In genomic region chr10:74893329-74893728, GRCh38 we compare ENCODE assay signal across 5 cellular contexts.
DNase-seq lines count a peak whose midpoint lies in the region; ATAC-seq, FAIRE-seq and TF ChIP-seq lines count a peak whose summit lies in the region.
"Not testable (repeated sequence)": the region's sequence is repeated elsewhere in the genome, so short reads cannot be mapped to it uniquely, and the experiment has no call there.

No MANE protein-coding gene starts in this region.

- H3K9ac ChIP-seq in H1 (replicated peaks in 1 of 4; ENCODE audit: extremely low read depth in 1 of 4, low read depth in 3 of 4, low read length in 3 of 4), result not testable (repeated sequence)

- H3K27me3 ChIP-seq in CD8-positive, alpha-beta T cell (ENCODE audit: insufficient read depth, low read length); H1 (replicated peaks in 1 of 4; ENCODE audit: control insufficient read depth in 3 of 4, extremely low read depth in 1 of 4, insufficient read depth in 3 of 4, low read length in 3 of 4): not testable (repeated sequence)

- H3K56ac ChIP-seq in H1 (replicated peaks; ENCODE audit: insufficient read length, low read depth, low read length), result not testable (repeated sequence)

- H3K27ac Mint-ChIP-seq in CD8-positive, alpha-beta T cell, result peak overlapping the region; percentile 66
- H3K27ac Mint-ChIP-seq in T-helper 17 cell, result peak overlapping the region; percentile 60
- H3K27ac Mint-ChIP-seq in memory B cell, result peak overlapping the region; percentile 59

- H3K14ac ChIP-seq in H1 (ENCODE audit: insufficient read length), result not testable (repeated sequence)

- not testable (repeated sequence) for H2BK20ac ChIP-seq in H1 (ENCODE audit: low read length)

- H3K18ac ChIP-seq in H1 (ENCODE audit: extremely low read depth, low read length), result not testable (repeated sequence)

- H3K27ac ChIP-seq in CD8-positive, alpha-beta T cell (ENCODE audit: low read depth, low read length); H1 (ENCODE audit: low read depth, low read length): not testable (repeated sequence)

- not testable (repeated sequence) for TF ChIP-seq CTCF in CD8-positive, alpha-beta T cell (IDR thresholded peaks at IDR 0.05); H1 (IDR thresholded peaks at IDR 0.05; ENCODE audit: control extremely low read depth in 1 of 3, insufficient read depth in 1 of 3, low read depth in 1 of 3, low read length in 3 of 3)

- not testable (repeated sequence) for H3K36me3 ChIP-seq in CD8-positive, alpha-beta T cell (ENCODE audit: insufficient read depth, low read length); H1 (ENCODE audit: control insufficient read depth in 2 of 4, insufficient read depth in 4 of 4, low read length in 3 of 4)

- not testable (repeated sequence) for H2BK5ac ChIP-seq in H1 (ENCODE audit: low read depth, low read length)

- peaks cover 0 to 18% of the 10 kb centered on the region in 2 experiments; a peak in 2 of 4 replicates for H3K79me2 ChIP-seq in H1 (ENCODE audit: control insufficient read depth in 1 of 2, insufficient read depth in 2 of 2, low read length in 2 of 2)

- H3K23me2 ChIP-seq in H1 (ENCODE audit: low read depth, low read length), result not testable (repeated sequence)

- 95% methylated on average over 6 of the region's 6 CpGs; no CpG with 5 or more reads in 1 of the 2 experiments for WGBS in H1 (ENCODE audit: extremely low coverage in 1 of 2, insufficient coverage in 1 of 2, insufficient read length in 1 of 2, insufficient replicate concordance in 2 of 2, low coverage in 1 of 2, low lambda C conversion rate in 2 of 2, missing lambda C conversion rate in 1 of 2), 2 experiments

- H4K8ac ChIP-seq in H1 (ENCODE audit: extremely low read depth, insufficient read depth, low read length), result not testable (repeated sequence)

- not testable (repeated sequence) for H3K4me2 ChIP-seq in H1 (ENCODE audit: insufficient read depth in 1 of 2, low read depth in 2 of 2, low read length in 2 of 2)

- not testable (repeated sequence) for ATAC-seq in CD8-positive, alpha-beta T cell; T-helper 17 cell; memory B cell (ENCODE audit: low read depth)

- TF ChIP-seq POLR2A in H1 (IDR thresholded peaks at IDR 0.05; ENCODE audit: control extremely low read depth in 1 of 2, low read depth in 2 of 2, low read length in 2 of 2), result not testable (repeated sequence)

- not testable (repeated sequence) for H3K4me3 ChIP-seq in CD8-positive, alpha-beta T cell (ENCODE audit: low read depth, low read length); H1 (ENCODE audit: extremely low read depth in 1 of 4, insufficient read depth in 2 of 4, low read depth in 3 of 4, low read length in 4 of 4)

- H2BK120ac ChIP-seq in H1 (replicated peaks; ENCODE audit: low read depth, low read length), result not testable (repeated sequence)

- not testable (repeated sequence) for H4K20me1 ChIP-seq in H1 (replicated peaks in 1 of 2; ENCODE audit: control insufficient read depth in 1 of 2, insufficient read depth in 2 of 2, low read length in 2 of 2)

- not testable (repeated sequence) for H3K4ac ChIP-seq in H1 (replicated peaks; ENCODE audit: insufficient read length, low read depth, low read length)

- H3K4me3 Mint-ChIP-seq in CD8-positive, alpha-beta T cell; T-helper 17 cell; memory B cell: not testable (repeated sequence)

- intact Hi-C loops in CD8-positive, alpha-beta T cell (cut with DNase I, micrococcal nuclease), result not testable (repeated sequence)

- CTCF ChIA-PET in CD8-positive, alpha-beta T cell (lab: Charles Lee), result interaction anchor here (0.6 to 1.5 kb wide), 4 partner anchors 10 to 414 kb away, joined by 3 read pairs; no protein-coding TSS in a partner anchor
- CTCF ChIA-PET in H1 (lab: Charles Lee; ENCODE audit: partially characterized antibody), result interaction anchor here (0.6 to 2.7 kb wide), 6 partner anchors 9 to 472 kb away, joined by 3 to 8 read pairs (median 3); no protein-coding TSS in a partner anchor

- not testable (repeated sequence) for H2AK5ac ChIP-seq in H1 (ENCODE audit: low read depth, low read length)

- peaks cover 14% of the 10 kb centered on the region for H3K4me1 ChIP-seq in CD8-positive, alpha-beta T cell (ENCODE audit: insufficient read depth, low read length)
- not testable (repeated sequence) for H3K4me1 ChIP-seq in H1 (replicated peaks in 1 of 4; ENCODE audit: control insufficient read depth in 3 of 4, insufficient read depth in 4 of 4, low read length in 3 of 4)

- H2BK12ac ChIP-seq in H1 (ENCODE audit: low read depth, low read length), result not testable (repeated sequence)

- not testable (repeated sequence) for H2BK15ac ChIP-seq in H1 (ENCODE audit: low read length)

- not testable (repeated sequence) for H3K9me3 Mint-ChIP-seq in CD8-positive, alpha-beta T cell; memory B cell

- H3K23ac ChIP-seq in H1 (ENCODE audit: insufficient read length), result not testable (repeated sequence)

- not testable (repeated sequence) for H3K36me3 Mint-ChIP-seq in CD8-positive, alpha-beta T cell; T-helper 17 cell (ENCODE audit: low read depth); memory B cell

- TF ChIP-seq RAD21 in Ishikawa (IDR thresholded peaks at IDR 0.05; ENCODE audit: low read depth); H1 (IDR thresholded peaks at IDR 0.05 in 1 of 2, conservative IDR thresholded peaks at IDR 0.05 in 1 of 2; ENCODE audit: low read depth in 2 of 2, low read length in 2 of 2): not testable (repeated sequence)

- H3K9me3 ChIP-seq in CD8-positive, alpha-beta T cell (ENCODE audit: low read length); T-helper 17 cell (ENCODE audit: control insufficient read depth, low read length, poor library complexity, severe bottlenecking); H1 (ENCODE audit: insufficient read depth in 2 of 2, low read depth in 1 of 2, low read length in 1 of 2): not testable (repeated sequence)

- H3K4me1 Mint-ChIP-seq in CD8-positive, alpha-beta T cell (ENCODE audit: low read depth), result peaks cover 69% of the 10 kb centered on the region
- H3K4me1 Mint-ChIP-seq in T-helper 17 cell, result peaks cover 42% of the 10 kb centered on the region
- H3K4me1 Mint-ChIP-seq in memory B cell, result peaks cover 34% of the 10 kb centered on the region

- H2AFZ ChIP-seq in H1 (ENCODE audit: low read length), result not testable (repeated sequence)

- not testable (repeated sequence) for FAIRE-seq in H1 (lab: Jason Lieb, UNC)

- TF ChIP-seq EP300 in Ishikawa (IDR thresholded peaks at IDR 0.05; ENCODE audit: borderline replicate concordance); H1 (IDR thresholded peaks at IDR 0.05; ENCODE audit: borderline replicate concordance in 1 of 2, low read depth in 2 of 2, low read length in 2 of 2): not testable (repeated sequence)

- H4K5ac ChIP-seq in H1 (ENCODE audit: insufficient read length, low read depth, low read length), result not testable (repeated sequence)

- H4K91ac ChIP-seq in H1 (replicated peaks; ENCODE audit: insufficient read length, low read length), result not testable (repeated sequence)

- not testable (repeated sequence) for DNase-seq in CD8-positive, alpha-beta T cell; T-helper 17 cell; H1 (ENCODE audit: low read depth in 1 of 2, low spot score in 2 of 2); memory B cell (ENCODE audit: low spot score in 2 of 2)

- not testable (repeated sequence) for H3K27me3 Mint-ChIP-seq in CD8-positive, alpha-beta T cell (ENCODE audit: low read depth); T-helper 17 cell; memory B cell

- H3K79me1 ChIP-seq in H1 (ENCODE audit: low read depth, low read length), result not testable (repeated sequence)

- POLR2A ChIA-PET in CD8-positive, alpha-beta T cell (lab: Charles Lee), result interaction anchor here (1.9 kb wide), 1 partner anchor 16 kb away, joined by 6 read pairs; no protein-coding TSS in a partner anchor
- POLR2A ChIA-PET in H1 (lab: Charles Lee; ENCODE audit: partially characterized antibody), result not testable (repeated sequence)

TF ChIP-seq in Ishikawa, 13 proteins besides CTCF, POLR2A, EP300 and RAD21:
- TF ChIP-seq CEBPB (IDR thresholded peaks at IDR 0.05), result peak; percentile 58

TF ChIP-seq in H1, 55 proteins besides CTCF, POLR2A, EP300 and RAD21:
- TF ChIP-seq CEBPB (IDR thresholded peaks at IDR 0.05; ENCODE audit: low read depth, low read length), result peak; percentile 65; the same call in 1 of the 2 replicates
TF ChIP-seq in H1: peak in this region for 1; not testable (repeated sequence) for 54.
